In the genomic region with DNA sequence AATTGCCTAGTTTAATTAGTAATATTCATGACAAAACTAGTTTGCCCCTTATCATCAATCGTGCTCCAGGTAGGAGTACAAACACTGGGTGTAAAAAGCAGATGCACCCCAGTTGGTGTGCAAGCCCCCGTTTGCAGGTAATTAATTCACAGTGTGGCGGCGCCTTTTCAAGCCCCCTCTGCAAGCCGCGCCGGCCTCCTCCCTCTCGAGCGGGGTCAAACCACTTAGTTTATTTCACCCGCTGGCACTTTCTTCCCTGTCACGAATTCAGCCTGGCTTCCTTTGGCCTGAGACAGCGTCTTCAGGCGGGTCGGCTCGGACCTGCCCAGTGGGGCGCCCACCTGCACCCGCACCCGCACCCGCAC, we compare ENCODE assay signal across 7 cellular contexts.
DNase-seq lines count a peak whose midpoint lies in the region; ATAC-seq and TF ChIP-seq lines count a peak whose summit lies in the region.

No MANE protein-coding gene starts in this region.

- H3K27ac Mint-ChIP-seq in GM23338 = no peak overlapping the region
- peak overlapping the region in 1 of 2 donors; percentile 45 for H3K27ac Mint-ChIP-seq in T-cell
- no peak overlapping the region for H3K27ac Mint-ChIP-seq in stimulated activated naive CD8-positive, alpha-beta T cell treated with anti-CD3 and anti-CD28 coated beads, Interleukin-15, amount 100 ng/mL, for 72 hours

- no peak overlapping the region for H3K9ac ChIP-seq in iPS-15b (ENCODE audit: low read depth, low read length)

- CTCF ChIA-PET in T-cell (lab: Charles Lee) = interaction anchor here in 1 of 2 donors (1.2 kb wide), 1 partner anchor 53 kb away, joined by 3 read pairs; no protein-coding TSS in a partner anchor

- intact Hi-C loops in left colon (cut with DNase I, micrococcal nuclease) = no loop called here

- H3K27me3 Mint-ChIP-seq in GM23338 (ENCODE audit: insufficient read depth, low read depth, poor library complexity) = peaks cover 54% of the 10 kb centered on the region
- H3K27me3 Mint-ChIP-seq in T-cell = peaks cover 0 to 22% of the 10 kb centered on the region in 2 donors
- H3K27me3 Mint-ChIP-seq in stimulated activated naive CD8-positive, alpha-beta T cell treated with anti-CD3 and anti-CD28 coated beads, Interleukin-15, amount 100 ng/mL, for 72 hours = peaks cover 16% of the 10 kb centered on the region

- DNase-seq in GM23338 (ENCODE audit: low spot score) (no peak), T-cell (peak in 1 of 34 experiments; percentile 1), left colon (no peak)
- DNase-seq in stimulated activated naive CD8-positive, alpha-beta T cell treated with anti-CD3 and anti-CD28 coated beads, Interleukin-15, amount 100 ng/mL, for 72 hours = no peak
- DNase-seq in stimulated activated CD4-positive, alpha-beta T cell treated with anti-CD3 and anti-CD28 coated beads, Interleukin-2, amount 100 ng/mL, for 48 hours = no peak

- peak overlapping the region; percentile 100 for H3K4me2 ChIP-seq in GM23338

- H3F3A ChIP-seq in GM23338 (replicated peaks; ENCODE audit: low read depth) = 0 out of 2 replicates have a peak, but pooled peaks cover 4% of the 10 kb centered on the region

- peaks cover 19% of the 10 kb centered on the region for H3K4me1 Mint-ChIP-seq in GM23338
- peaks cover 27 to 33% (median 28%) of the 10 kb centered on the region in 3 donors for H3K4me1 Mint-ChIP-seq in T-cell
- H3K4me1 Mint-ChIP-seq in stimulated activated naive CD8-positive, alpha-beta T cell treated with anti-CD3 and anti-CD28 coated beads, Interleukin-15, amount 100 ng/mL, for 72 hours = peaks cover 39% of the 10 kb centered on the region

- H3K4me3 ChIP-seq in GM23338 = peak overlapping the region; percentile 94
- H3K4me3 ChIP-seq in iPS-15b (ENCODE audit: low read depth, low read length) = peak overlapping the region; percentile 59

- POLR2A ChIA-PET in T-cell (lab: Charles Lee) = no interaction called here

- H3K9me2 ChIP-seq in GM23338 (ENCODE audit: insufficient read depth) = no peaks in the 10 kb centered on the region

- H3K27me3 ChIP-seq in GM23338 (ENCODE audit: insufficient read depth) (peaks cover 88% of the 10 kb centered on the region), iPS-15b (ENCODE audit: control insufficient read depth, insufficient read depth, low read length) (peaks cover 71% of the 10 kb centered on the region)

- ATAC-seq in GM23338 = peak; percentile 15
- ATAC-seq in T-cell (replicated peaks in 1 of 4) = peak in 2 of 4 experiments; percentile 10 to 22
- no peak for ATAC-seq in stimulated activated naive CD8-positive, alpha-beta T cell treated with anti-CD3 and anti-CD28 coated beads, Interleukin-15, amount 100 ng/mL, for 72 hours
- ATAC-seq in left colon = no peak
- no peak for ATAC-seq in HG03025 (IDR thresholded peaks at IDR 0.05; ENCODE audit: low FRiP score, unreplicated experiment)

- H3K27ac ChIP-seq in GM23338 (ENCODE audit: low read depth) = no peak overlapping the region

- peak overlapping the region; percentile 98 for H2AFZ ChIP-seq in GM23338

- H3K36me3 ChIP-seq in GM23338 (ENCODE audit: insufficient read depth) = no peaks in the 10 kb centered on the region
- no peaks in the 10 kb centered on the region for H3K36me3 ChIP-seq in iPS-15b (ENCODE audit: control insufficient read depth, insufficient read depth, low read length)

- no peaks in the 10 kb centered on the region for H3K36me3 Mint-ChIP-seq in GM23338 (ENCODE audit: low read depth)
- H3K36me3 Mint-ChIP-seq in T-cell = no peaks in the 10 kb centered on the region

- peak overlapping the region; percentile 82 for H3K4me3 Mint-ChIP-seq in GM23338
- peak overlapping the region; percentile 86 to 91 (median 91) for H3K4me3 Mint-ChIP-seq in T-cell
- H3K4me3 Mint-ChIP-seq in stimulated activated naive CD8-positive, alpha-beta T cell treated with anti-CD3 and anti-CD28 coated beads, Interleukin-15, amount 100 ng/mL, for 72 hours = peak overlapping the region; percentile 91 to 93

- no peaks in the 10 kb centered on the region for H4K20me1 ChIP-seq in GM23338 (replicated peaks; ENCODE audit: insufficient read depth)

- no peak for TF ChIP-seq CTCF in GM23338 (conservative IDR thresholded peaks at IDR 0.05; ENCODE audit: low read depth in 2 of 2)

- no peaks in the 10 kb centered on the region for H3K9me3 ChIP-seq in iPS-15b (ENCODE audit: control insufficient read depth, insufficient read depth, low read length)

- H3K79me2 ChIP-seq in GM23338 (replicated peaks; ENCODE audit: insufficient read depth) = no peaks in the 10 kb centered on the region

- no peaks in the 10 kb centered on the region for H3K9me3 Mint-ChIP-seq in GM23338
- H3K9me3 Mint-ChIP-seq in T-cell = no peaks in the 10 kb centered on the region
- peaks cover 0 to 6% of the 10 kb centered on the region in 2 donors for H3K9me3 Mint-ChIP-seq in stimulated activated naive CD8-positive, alpha-beta T cell treated with anti-CD3 and anti-CD28 coated beads, Interleukin-15, amount 100 ng/mL, for 72 hours

- H3K4me1 ChIP-seq in GM23338 (ENCODE audit: insufficient read depth) = peaks cover 18% of the 10 kb centered on the region
- peaks cover 8% of the 10 kb centered on the region for H3K4me1 ChIP-seq in iPS-15b (ENCODE audit: control insufficient read depth, insufficient read depth, low read length)

TF ChIP-seq in GM23338, 12 proteins besides CTCF, POLR2A, EP300 and RAD21:
- no peak for TF ChIP-seq EZH2phosphoT487 (IDR thresholded peaks at IDR 0.05; ENCODE audit: unreplicated experiment)
- TF ChIP-seq CREB1 (CRISPR knock-in tag; IDR thresholded peaks at IDR 0.05; ENCODE audit: low read depth) = no peak
